ENCODE assay signal across 10 cellular contexts in the genomic region with DNA sequence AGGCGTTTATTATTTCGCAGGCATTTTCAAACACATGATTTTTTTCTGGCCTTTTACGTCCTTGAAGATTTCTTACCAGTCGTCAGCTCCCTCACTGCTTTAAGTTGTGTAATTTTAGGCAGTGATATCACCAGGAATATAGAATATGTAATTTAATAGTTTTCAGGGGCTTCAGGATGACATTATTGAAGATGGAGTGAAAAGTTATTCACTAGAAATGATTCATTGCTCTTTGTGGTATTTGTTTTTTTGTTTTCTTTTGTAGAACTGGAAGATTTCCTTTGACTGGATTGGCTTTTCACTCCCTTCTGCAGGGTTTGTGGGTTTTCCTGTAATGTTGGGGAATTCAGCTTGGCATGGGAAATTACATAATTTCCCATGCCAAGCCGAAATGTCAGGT. TPM values are rescaled to one million over a fixed set of nuclear protein-coding genes. Genes with fewer than 3 reads are reported as not detected.
DNase-seq lines count a peak whose midpoint lies in the region; ATAC-seq, FAIRE-seq and TF ChIP-seq lines count a peak whose summit lies in the region.
"Had no signal": no experiment of that assay in that cellular context is flagged by ENCODE, and none has a peak within 500 bp of the region (broad histone marks: within the 10 kb centered on the region; RNA-seq: fewer than 3 reads in every experiment).

No MANE protein-coding gene starts in this region.

- CTCF ChIA-PET in HEK293 (lab: Yijun Ruan, JAX) = interaction anchor here (0.6 to 7.7 kb wide), 6 partner anchors 27 to 161 kb away, joined by 3 to 127 read pairs (median 4); no protein-coding TSS in a partner anchor

- H3K27me3 ChIP-seq in iPS-18a (ENCODE audit: control insufficient read depth, insufficient read depth, low read length) (peaks cover 31% of the 10 kb centered on the region), small intestine (ENCODE audit: control insufficient read depth in 2 of 2, insufficient read depth in 2 of 2, low read length in 2 of 2) (no peaks in the 10 kb centered on the region)

- no peak overlapping the region for H3K27ac Mint-ChIP-seq in activated T-helper 17 cell treated with anti-CD3 and anti-CD28 coated beads, Interleukin-2, amount 50 U/mL, for 72 hours
- H3K27ac Mint-ChIP-seq: activated naive CD4-positive, alpha-beta T cell treated with anti-CD3 and anti-CD28 coated beads, Interleukin-2, amount 10 ng/mL, durations not matched to agents 7 days and 5 days had no signal

- no peaks in the 10 kb centered on the region for H3K36me3 Mint-ChIP-seq in activated T-helper 17 cell treated with anti-CD3 and anti-CD28 coated beads, Interleukin-2, amount 50 U/mL, for 72 hours (ENCODE audit: low read depth)

- H3K4me3 ChIP-seq in HEK293 (ENCODE audit: low read depth, low read length) (peak overlapping the region; percentile 77), iPS-18a (ENCODE audit: low read length) (peak overlapping the region; percentile 77), small intestine (ENCODE audit: low read depth in 1 of 2, low read length in 2 of 2) (peak overlapping the region in 1 of 2 donors; percentile 85)

- H3K9me3 ChIP-seq in HEK293 (ENCODE audit: control insufficient read depth, insufficient read depth, low read depth, low read length) = no peaks in the 10 kb centered on the region
- H3K9me3 ChIP-seq in iPS-18a (ENCODE audit: control insufficient read depth, low read depth, low read length) = no peaks in the 10 kb centered on the region
- H3K9me3 ChIP-seq in small intestine (ENCODE audit: control insufficient read depth, low read depth) = no peaks in the 10 kb centered on the region

- DNase-seq in small intestine (no peak), HUDEP-2 (lab: John Stamatoyannopoulos, UW; ENCODE audit: unreplicated experiment in 76 of 76) (no peak), KG1 (lab: John Stamatoyannopoulos, UW) (no peak)
- DNase-seq in stimulated activated naive CD4-positive, alpha-beta T cell treated with Interleukin-2 at 50 U/mL for 16 hours (lab: John Stamatoyannopoulos, UW) = no peak
- DNase-seq: activated naive CD4-positive, alpha-beta T cell treated with anti-CD3 and anti-CD28 coated beads, Interleukin-2, amount 10 ng/mL, durations not matched to agents 7 days and 5 days; GF-D8 had no signal

- no peak overlapping the region for H3K9ac ChIP-seq in iPS-18a (ENCODE audit: low read length)

- no peak for TF ChIP-seq CTCF in HEK293 (tag by site-specific recombination; IDR thresholded peaks at IDR 0.05)

- H3K4me1 ChIP-seq in HEK293 (ENCODE audit: control insufficient read depth, insufficient read depth, low read length) = peaks cover 27% of the 10 kb centered on the region
- H3K4me1 ChIP-seq in iPS-18a (ENCODE audit: control insufficient read depth, low read depth, low read length) = peaks cover 10% of the 10 kb centered on the region
- no peaks in the 10 kb centered on the region for H3K4me1 ChIP-seq in small intestine (ENCODE audit: control insufficient read depth in 2 of 2, insufficient read depth in 1 of 2, low read depth in 1 of 2, low read length in 1 of 2)

- no peaks in the 10 kb centered on the region for H3K36me3 ChIP-seq in HEK293 (ENCODE audit: control insufficient read depth in 2 of 2, insufficient read depth in 1 of 2, low read length in 2 of 2)
- H3K36me3 ChIP-seq in iPS-18a (ENCODE audit: control insufficient read depth, low read depth, low read length) = no peaks in the 10 kb centered on the region
- H3K36me3 ChIP-seq in small intestine (ENCODE audit: control insufficient read depth in 2 of 2, insufficient read depth in 2 of 2, low read length in 2 of 2) = no peaks in the 10 kb centered on the region

- FAIRE-seq in small intestine (lab: Jason Lieb, UNC) = no peak

- H3K27me3 Mint-ChIP-seq in activated T-helper 17 cell treated with anti-CD3 and anti-CD28 coated beads, Interleukin-2, amount 50 U/mL, for 72 hours = peaks cover 1% of the 10 kb centered on the region

- peaks cover 12% of the 10 kb centered on the region for H3K4me1 Mint-ChIP-seq in activated T-helper 17 cell treated with anti-CD3 and anti-CD28 coated beads, Interleukin-2, amount 50 U/mL, for 72 hours

- ATAC-seq in activated T-helper 17 cell treated with anti-CD3 and anti-CD28 coated beads, Interleukin-2, amount 50 U/mL, for 72 hours (replicated peaks) = no peak
- ATAC-seq in GM19467 (IDR thresholded peaks at IDR 0.05; ENCODE audit: unreplicated experiment) = no peak

- POLR2A ChIA-PET in HEK293 (lab: Yijun Ruan, JAX) = no interaction called here

- H3K9me3 Mint-ChIP-seq in activated T-helper 17 cell treated with anti-CD3 and anti-CD28 coated beads, Interleukin-2, amount 50 U/mL, for 72 hours = no peaks in the 10 kb centered on the region
- H3K9me3 Mint-ChIP-seq: activated naive CD4-positive, alpha-beta T cell treated with anti-CD3 and anti-CD28 coated beads, Interleukin-2, amount 10 ng/mL, durations not matched to agents 7 days and 5 days had no signal

- 26 to 60% (median 54%) methylated on average over 5 of the region's 5 CpGs for WGBS in small intestine, 3 donors

- H3K27ac ChIP-seq in HEK293 (ENCODE audit: extremely low read depth, low read depth, low read length) = no peak overlapping the region
- no peak overlapping the region for H3K27ac ChIP-seq in iPS-18a (ENCODE audit: low read length)
- peak overlapping the region; percentile 33 to 68 for H3K27ac ChIP-seq in small intestine (ENCODE audit: low read depth in 1 of 2, low read length in 1 of 2)

- H3K4me3 Mint-ChIP-seq in activated T-helper 17 cell treated with anti-CD3 and anti-CD28 coated beads, Interleukin-2, amount 50 U/mL, for 72 hours = peak overlapping the region; percentile 90

TF ChIP-seq in HEK293, 187 proteins besides CTCF, POLR2A, EP300 and RAD21:
- TF ChIP-seq ZNF366 (tag by site-specific recombination; conservative IDR thresholded peaks at IDR 0.05) = 0 out of 2 replicates have a peak, but pooled peaks have one; percentile 23
- TF ChIP-seq, protein P1, sequence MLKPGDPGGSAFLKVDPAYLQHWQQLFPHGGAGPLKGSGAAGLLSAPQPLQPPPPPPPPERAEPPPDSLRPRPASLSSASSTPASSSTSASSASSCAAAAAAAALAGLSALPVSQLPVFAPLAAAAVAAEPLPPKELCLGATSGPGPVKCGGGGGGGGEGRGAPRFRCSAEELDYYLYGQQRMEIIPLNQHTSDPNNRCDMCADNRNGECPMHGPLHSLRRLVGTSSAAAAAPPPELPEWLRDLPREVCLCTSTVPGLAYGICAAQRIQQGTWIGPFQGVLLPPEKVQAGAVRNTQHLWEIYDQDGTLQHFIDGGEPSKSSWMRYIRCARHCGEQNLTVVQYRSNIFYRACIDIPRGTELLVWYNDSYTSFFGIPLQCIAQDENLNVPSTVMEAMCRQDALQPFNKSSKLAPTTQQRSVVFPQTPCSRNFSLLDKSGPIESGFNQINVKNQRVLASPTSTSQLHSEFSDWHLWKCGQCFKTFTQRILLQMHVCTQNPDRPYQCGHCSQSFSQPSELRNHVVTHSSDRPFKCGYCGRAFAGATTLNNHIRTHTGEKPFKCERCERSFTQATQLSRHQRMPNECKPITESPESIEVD (tag by site-specific recombination; IDR thresholded peaks at IDR 0.05) = peak; percentile 86
- TF ChIP-seq, protein P2, sequence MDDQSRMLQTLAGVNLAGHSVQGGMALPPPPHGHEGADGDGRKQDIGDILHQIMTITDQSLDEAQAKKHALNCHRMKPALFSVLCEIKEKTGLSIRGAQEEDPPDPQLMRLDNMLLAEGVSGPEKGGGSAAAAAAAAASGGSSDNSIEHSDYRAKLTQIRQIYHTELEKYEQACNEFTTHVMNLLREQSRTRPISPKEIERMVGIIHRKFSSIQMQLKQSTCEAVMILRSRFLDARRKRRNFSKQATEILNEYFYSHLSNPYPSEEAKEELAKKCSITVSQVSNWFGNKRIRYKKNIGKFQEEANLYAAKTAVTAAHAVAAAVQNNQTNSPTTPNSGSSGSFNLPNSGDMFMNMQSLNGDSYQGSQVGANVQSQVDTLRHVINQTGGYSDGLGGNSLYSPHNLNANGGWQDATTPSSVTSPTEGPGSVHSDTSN (CRISPR knock-in tag; IDR thresholded peaks at IDR 0.05) = no peak
TF ChIP-seq in HEK293: peak in this region for 2.

RNA-seq across cellular contexts. Expression of a gene that starts 2.0 kb away (rescaled TPM):
- 1 to 10 TPM; 1.7 to 2.2 TPM for total RNA-seq in activated T-helper 17 cell treated with anti-CD3 and anti-CD28 coated beads, Interleukin-2, amount 50 U/mL, for 72 hours
- 10 to 100 TPM; 21.8 to 35.4 (median 35.3) TPM for polyA plus RNA-seq in small intestine

Comparison
In these comparisons a context has a peak if more than half of its experiments do, and no peak if none do; other contexts are left out.
1. H3K27ac ChIP-seq: peak in small intestine (2 of 2); none in HEK293 (single experiment) and iPS-18a (single experiment).